ENCODE assay signal across 9 cellular contexts in the genomic region with DNA sequence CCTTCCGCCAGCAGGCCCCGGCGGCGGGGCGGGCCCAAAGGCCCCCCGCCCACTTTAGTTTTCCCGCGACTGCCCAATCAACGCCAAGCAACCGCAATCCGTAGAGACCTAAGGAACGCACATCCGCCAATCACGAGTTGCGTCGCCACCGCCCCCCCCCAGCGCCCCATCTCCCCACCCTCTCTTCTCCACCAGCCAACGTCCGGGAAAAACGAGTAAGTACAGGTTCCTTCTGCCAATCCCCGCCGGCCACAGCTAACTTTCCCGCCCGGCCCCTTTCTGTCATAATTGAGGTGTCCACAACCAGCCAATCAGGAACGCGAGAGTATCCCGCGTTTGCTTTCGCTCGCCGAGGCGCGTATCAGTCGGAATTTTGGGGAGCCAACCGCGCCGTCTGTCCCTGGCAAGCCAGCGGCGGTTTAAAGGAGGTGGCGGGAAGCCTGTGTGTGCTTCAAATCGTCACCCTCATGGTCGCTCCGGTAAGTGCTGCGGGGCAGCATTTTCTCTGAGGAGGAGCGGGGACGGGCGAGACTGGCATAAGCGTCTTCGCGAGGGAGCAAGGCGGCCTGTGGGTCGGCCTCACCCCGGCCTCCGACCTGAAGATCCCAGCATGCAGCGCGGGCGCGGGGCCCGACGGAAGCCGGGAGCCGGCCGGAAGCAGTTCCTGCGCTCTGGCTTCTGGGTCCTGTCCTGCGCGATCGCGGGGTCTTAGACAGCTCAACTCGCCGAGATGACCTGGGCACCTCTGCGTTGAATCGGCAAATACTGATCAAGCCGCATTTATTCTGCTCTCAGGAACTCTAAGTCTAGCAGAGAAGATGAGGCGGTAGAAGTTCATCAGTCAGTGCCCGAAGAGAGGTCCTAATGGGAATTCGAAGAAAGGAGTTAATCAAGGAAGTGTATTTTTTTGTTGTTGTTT. TPM values are rescaled to one million over a fixed set of nuclear protein-coding genes. Genes with fewer than 3 reads are reported as not detected.
DNase-seq lines count a peak whose midpoint lies in the region; ATAC-seq, FAIRE-seq and TF ChIP-seq lines count a peak whose summit lies in the region.
"Had no signal": no experiment of that assay in that cellular context is flagged by ENCODE, and none has a peak within 500 bp of the region (broad histone marks: within the 10 kb centered on the region; RNA-seq: fewer than 3 reads in every experiment).

A gene with protein sequence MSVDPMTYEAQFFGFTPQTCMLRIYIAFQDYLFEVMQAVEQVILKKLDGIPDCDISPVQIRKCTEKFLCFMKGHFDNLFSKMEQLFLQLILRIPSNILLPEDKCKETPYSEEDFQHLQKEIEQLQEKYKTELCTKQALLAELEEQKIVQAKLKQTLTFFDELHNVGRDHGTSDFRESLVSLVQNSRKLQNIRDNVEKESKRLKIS (plus strand): TSS at position 361 of the 919 bp plus-strand sequence. CDS start 2,297 bp downstream, outside the sequence.

- no peaks in the 10 kb centered on the region for H3K9me1 ChIP-seq in keratinocyte (ENCODE audit: control insufficient read depth, extremely low read depth, insufficient read depth, low read length)

- peak within 1 kb of the TSS; percentile 85 to 98 (median 96) for H3K4me3 ChIP-seq in keratinocyte (ENCODE audit: control insufficient read depth in 2 of 3, extremely low read depth in 1 of 3, insufficient read depth in 2 of 3, low read depth in 1 of 3, low read length in 3 of 3)

- peak within 1 kb of the TSS; percentile 93 for H2AFZ ChIP-seq in keratinocyte (ENCODE audit: control insufficient read depth, low read length)

- FAIRE-seq in keratinocyte (lab: Jason Lieb, UNC) = no peak
- FAIRE-seq: colon had no signal

- peaks cover 16% of the 10 kb centered on the region for H3K4me1 ChIP-seq in keratinocyte (ENCODE audit: control insufficient read depth, extremely low read depth, insufficient read depth, low read length)

- H3K27me3 ChIP-seq in keratinocyte (ENCODE audit: control insufficient read depth, extremely low read depth, insufficient read depth, low read length) = no peaks in the 10 kb centered on the region

- peaks cover 67% of the 10 kb centered on the region for H3K79me2 ChIP-seq in keratinocyte (ENCODE audit: control insufficient read depth, insufficient read depth, low read length)

- no peaks in the 10 kb centered on the region for H4K20me1 ChIP-seq in keratinocyte (ENCODE audit: control insufficient read depth, extremely low read depth, insufficient read depth, low read length)

- DNase-seq in AG09319 (ENCODE audit: extremely low read depth, low read depth) (peak; percentile 98), NCI-H460 (ENCODE audit: extremely low read depth, low read depth) (peak; percentile 100), cerebellar nuclear complex (lab: John Stamatoyannopoulos, UW) (peak; percentile 71 to 89), keratinocyte (ENCODE audit: low read depth, low spot score) (peak; percentile 93)
- DNase-seq in activated CD4-positive, CD25-positive, alpha-beta regulatory T cell treated with anti-CD3 and anti-CD28 coated beads, Interleukin-2, amount 50 U/mL, for 72 hours = peak; percentile 90
- peak; percentile 89 to 93 for DNase-seq in stimulated activated CD4-positive, alpha-beta T cell treated with anti-CD3 and anti-CD28 coated beads, Interleukin-15, amount 100 ng/mL, for 1 hour (ENCODE audit: low read depth in 1 of 2, low spot score in 1 of 2)

- ATAC-seq in GM19043 (IDR thresholded peaks at IDR 0.05; ENCODE audit: low read depth, unreplicated experiment) = peak; percentile 80
- ATAC-seq in HG03378 (IDR thresholded peaks at IDR 0.05; ENCODE audit: unreplicated experiment) = peak; percentile 73

- H3K4me2 ChIP-seq in keratinocyte (ENCODE audit: control insufficient read depth, extremely low read depth, insufficient read depth, low read depth, low read length) = peak within 1 kb of the TSS; percentile 96

- peak within 1 kb of the TSS; percentile 94 for H3K27ac ChIP-seq in keratinocyte (ENCODE audit: control insufficient read depth, insufficient read depth, low read length)

- dilution Hi-C loops in keratinocyte (cut with MboI; ENCODE audit: extremely low pct_ligation_motif_present, low sequenced_read_pairs) = no loop called here

- H3K9ac ChIP-seq in keratinocyte (ENCODE audit: control insufficient read depth, extremely low read depth, insufficient read depth, low read length) = peak within 1 kb of the TSS; percentile 93

- TF ChIP-seq CTCF in AG09319 (IDR thresholded peaks at IDR 0.05; ENCODE audit: low read depth, low read length) (no peak), keratinocyte (optimal IDR thresholded peaks at IDR 0.05 in 1 of 3, IDR thresholded peaks at IDR 0.05 in 1 of 3, conservative IDR thresholded peaks at IDR 0.05 in 1 of 3; ENCODE audit: extremely low read depth in 1 of 3, insufficient read depth in 2 of 3, low read length in 3 of 3) (no peak)

- no peaks in the 10 kb centered on the region for H3K9me3 ChIP-seq in keratinocyte (ENCODE audit: control insufficient read depth, low read depth, low read length)

- peaks cover 12 to 40% of the 10 kb centered on the region in 2 experiments for H3K36me3 ChIP-seq in keratinocyte (ENCODE audit: control insufficient read depth in 2 of 2, extremely low read depth in 1 of 2, insufficient read depth in 2 of 2, low read length in 2 of 2)

RNA-seq across cellular contexts. Expression of the gene that starts here (rescaled TPM):
- 30.1 and 33.4 TPM in 2 replicates for total RNA-seq in NCI-H460 (2014; rRNA removed; shearing (Covaris generic))
- polyA plus RNA-seq in NCI-H460 (2014; cell fraction: nucleus; rRNA removed) = 32.5 and 36.0 TPM in 2 replicates
- 9.1 to 20.6 TPM (median 15.0 TPM) in 3 replicates for polyA plus RNA-seq in keratinocyte
- 19.8 TPM for polyA plus RNA-seq in keratinocyte (2011; ENCODE audit: low read depth)
- polyA plus RNA-seq in keratinocyte (2011; cell fraction: cytosol; rRNA removed) = 4.4 and 9.4 TPM in 2 replicates
- 13.1 and 18.7 TPM in 2 replicates for polyA plus RNA-seq in keratinocyte (2011; cell fraction: nucleus; rRNA removed)
- polyA plus RNA-seq in keratinocyte (2012; ENCODE audit: low replicate concordance) = 7.5 and 13.9 TPM in 2 replicates
- 7.8 to 13.0 TPM (median 9.5 TPM) in 3 replicates for polyA minus RNA-seq in keratinocyte
- polyA minus RNA-seq in keratinocyte (2011; cell fraction: cytosol; rRNA and poly(A)+ RNA removed) = 6.5 TPM
- polyA minus RNA-seq in keratinocyte (2011; cell fraction: nucleus; rRNA and poly(A)+ RNA removed) = 2.1 and 6.0 TPM in 2 replicates

Comparison
In these comparisons a context has a peak if more than half of its experiments do, and no peak if none do; other contexts are left out.
1. Peak in every context shown above with its lines: DNase-seq, ATAC-seq, H3K4me3 ChIP-seq and H3K27ac ChIP-seq.